ENCODE assay signal across 29 cellular contexts in the genomic region with DNA sequence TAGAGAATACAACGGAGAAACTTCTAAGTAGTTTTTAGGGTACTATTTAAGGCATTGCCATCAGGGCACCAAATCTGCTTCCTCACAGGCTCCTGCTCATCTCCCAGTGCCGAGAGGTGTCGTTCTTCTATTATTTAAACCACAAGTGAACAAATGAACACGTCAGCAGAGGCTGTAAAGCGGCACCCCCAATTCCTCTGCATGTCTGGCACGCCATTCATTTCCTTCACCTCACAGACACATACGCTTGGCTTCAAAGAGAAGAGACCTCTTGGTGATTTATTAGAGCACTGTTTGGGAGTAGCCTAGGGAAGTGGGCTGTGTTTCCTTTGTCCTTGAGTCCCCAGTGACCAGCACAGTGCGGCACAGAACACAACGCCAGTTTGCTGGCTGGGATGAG.
"Had no signal": no experiment of that assay in that cellular context is flagged by ENCODE, and none has a peak within 500 bp of the region (broad histone marks: within the 10 kb centered on the region; RNA-seq: fewer than 3 reads in every experiment).

No MANE protein-coding gene starts in this region.

- DNase-seq: activated CD4-positive, alpha-beta memory T cell treated with anti-CD3 and anti-CD28 coated beads for 36 hours; activated CD4-positive, alpha-beta T cell treated with anti-CD3 and anti-CD28 coated beads for 48 hours; activated CD8-positive, alpha-beta memory T cell treated with anti-CD3 and anti-CD28 coated beads, Interleukin-2, amount 50 U/mL, for 4 hours; activated effector memory CD4-positive, alpha-beta T cell treated with anti-CD3 and anti-CD28 coated beads, Interleukin-2, amount 50 U/mL, for 16 hours; activated naive CD4-positive, alpha-beta T cell treated with anti-CD3 and anti-CD28 coated beads for 36 hours; activated naive CD8-positive, alpha-beta T cell treated with anti-CD3 and anti-CD28 coated beads for 36 hours; activated T-cell treated with anti-CD3 and anti-CD28 coated beads, Interleukin-2, amount 50 U/mL, for 1 hour; adrenal gland; aorta; body of pancreas; cortex of kidney; foreskin keratinocyte; heart left ventricle; hypothalamus; immature natural killer cell; naive thymus-derived CD4-positive, alpha-beta T cell; occipital lobe; stimulated activated CD4-positive, alpha-beta T cell treated with anti-CD3 and anti-CD28 coated beads, Interleukin-12 subunit alpha, Interleukin-12 subunit beta, amount 100 ng/mL, for 4 hours; stimulated activated CD4-positive, alpha-beta T cell treated with anti-CD3 and anti-CD28 coated beads, Interleukin-4, amount 100 ng/mL, for 1 hour; stimulated activated naive CD8-positive, alpha-beta T cell treated with anti-CD3 and anti-CD28 coated beads, Interleukin-15, amount 100 ng/mL, for 72 hours; substantia nigra; upper lobe of left lung had no signal

- ATAC-seq: body of pancreas; foreskin keratinocyte; heart left ventricle; left lobe of liver; naive thymus-derived CD4-positive, alpha-beta T cell; sciatic nerve; stimulated activated naive CD8-positive, alpha-beta T cell treated with anti-CD3 and anti-CD28 coated beads, Interleukin-15, amount 100 ng/mL, for 72 hours had no signal

- H3K4me1 ChIP-seq: foreskin keratinocyte had no signal

- H3K27ac Mint-ChIP-seq: activated CD4-positive, alpha-beta memory T cell treated with anti-CD3 and anti-CD28 coated beads for 36 hours; activated naive CD4-positive, alpha-beta T cell treated with anti-CD3 and anti-CD28 coated beads for 36 hours; activated naive CD8-positive, alpha-beta T cell treated with anti-CD3 and anti-CD28 coated beads for 36 hours; activated T-helper 1 cell treated with anti-CD3 and anti-CD28 coated beads, Interleukin-12 subunit alpha, Interleukin-12 subunit beta, Interleukin-2, Interleukin-4 antibody, amounts not matched to agents 30 ng/mL and 10 ng/mL and 1 ng/mL, durations not matched to agents 14 hours and 24 hours and 36 hours; immature natural killer cell; naive thymus-derived CD4-positive, alpha-beta T cell had no signal

- H3K4me1 Mint-ChIP-seq: activated naive CD8-positive, alpha-beta T cell treated with anti-CD3 and anti-CD28 coated beads for 36 hours; immature natural killer cell; naive thymus-derived CD4-positive, alpha-beta T cell; stimulated activated naive CD8-positive, alpha-beta T cell treated with anti-CD3 and anti-CD28 coated beads, Interleukin-15, amount 100 ng/mL, for 72 hours had no signal

- H3K27me3 Mint-ChIP-seq: activated CD4-positive, alpha-beta memory T cell treated with anti-CD3 and anti-CD28 coated beads for 36 hours; activated naive CD8-positive, alpha-beta T cell treated with anti-CD3 and anti-CD28 coated beads for 36 hours; naive thymus-derived CD4-positive, alpha-beta T cell; stimulated activated naive CD8-positive, alpha-beta T cell treated with anti-CD3 and anti-CD28 coated beads, Interleukin-15, amount 100 ng/mL, for 72 hours had no signal

- H3K27ac ChIP-seq: adrenal gland, body of pancreas, esophagus muscularis mucosa, foreskin keratinocyte, heart left ventricle, neural progenitor cell, skin epidermis, upper lobe of left lung had no signal

- H3K36me3 ChIP-seq: adrenal gland, esophagus muscularis mucosa, heart left ventricle, neural progenitor cell, upper lobe of left lung had no signal

- H3K4me3 Mint-ChIP-seq: activated CD4-positive, alpha-beta memory T cell treated with anti-CD3 and anti-CD28 coated beads for 36 hours; activated naive CD4-positive, alpha-beta T cell treated with anti-CD3 and anti-CD28 coated beads for 36 hours; activated naive CD8-positive, alpha-beta T cell treated with anti-CD3 and anti-CD28 coated beads for 36 hours; activated T-helper 1 cell treated with anti-CD3 and anti-CD28 coated beads, Interleukin-12 subunit alpha, Interleukin-12 subunit beta, Interleukin-2, Interleukin-4 antibody, amounts not matched to agents 30 ng/mL and 10 ng/mL and 1 ng/mL, durations not matched to agents 14 hours and 24 hours and 36 hours; immature natural killer cell; naive thymus-derived CD4-positive, alpha-beta T cell; neural progenitor cell; stimulated activated naive CD8-positive, alpha-beta T cell treated with anti-CD3 and anti-CD28 coated beads, Interleukin-15, amount 100 ng/mL, for 72 hours had no signal

- H3K4me3 ChIP-seq: adrenal gland, body of pancreas, esophagus muscularis mucosa, heart left ventricle, lung, neural progenitor cell, skin epidermis, upper lobe of left lung had no signal

- H3K27me3 ChIP-seq: adrenal gland, body of pancreas, esophagus muscularis mucosa, foreskin keratinocyte, heart left ventricle, neural progenitor cell, upper lobe of left lung had no signal

- H3K9me3 Mint-ChIP-seq: activated CD4-positive, alpha-beta memory T cell treated with anti-CD3 and anti-CD28 coated beads for 36 hours; activated naive CD4-positive, alpha-beta T cell treated with anti-CD3 and anti-CD28 coated beads for 36 hours; activated naive CD8-positive, alpha-beta T cell treated with anti-CD3 and anti-CD28 coated beads for 36 hours; activated T-helper 1 cell treated with anti-CD3 and anti-CD28 coated beads, Interleukin-12 subunit alpha, Interleukin-12 subunit beta, Interleukin-2, Interleukin-4 antibody, amounts not matched to agents 30 ng/mL and 10 ng/mL and 1 ng/mL, durations not matched to agents 14 hours and 24 hours and 36 hours; immature natural killer cell; naive thymus-derived CD4-positive, alpha-beta T cell; stimulated activated naive CD8-positive, alpha-beta T cell treated with anti-CD3 and anti-CD28 coated beads, Interleukin-15, amount 100 ng/mL, for 72 hours had no signal

- H3K36me3 Mint-ChIP-seq: activated CD4-positive, alpha-beta memory T cell treated with anti-CD3 and anti-CD28 coated beads for 36 hours had no signal

- H3K9me3 ChIP-seq: adrenal gland, body of pancreas, esophagus muscularis mucosa, upper lobe of left lung had no signal
